ENCODE assay signal across 8 cellular contexts in genomic region chr13:48531416-48532145, GRCh38.
DNase-seq lines count a peak whose midpoint lies in the region; ATAC-seq and TF ChIP-seq lines count a peak whose summit lies in the region.

No MANE protein-coding gene starts in this region.

- no peak for TF ChIP-seq EP300 in Ishikawa (IDR thresholded peaks at IDR 0.05; ENCODE audit: borderline replicate concordance)

- H3K4me3 ChIP-seq in iPS-18c (ENCODE audit: insufficient read depth, low read depth, low read length): peak overlapping the region; percentile 85

- H3K9me3 ChIP-seq in iPS-18c (ENCODE audit: control insufficient read depth, insufficient read depth, low read length): no peaks in the 10 kb centered on the region

- no peaks in the 10 kb centered on the region for H3K27me3 Mint-ChIP-seq in activated naive CD8-positive, alpha-beta T cell
- peaks cover 12 to 13% of the 10 kb centered on the region in 2 donors for H3K27me3 Mint-ChIP-seq in stimulated activated naive B cell treated with anti-CD40 and anti-IgM and Interleukin-4, amounts not matched to agents 10 μg/mL and 1 μg/mL and 100 μg/mL, for 72 hours

- peak overlapping the region; percentile 79 for H3K27ac ChIP-seq in C4-2B

- no peak for TF ChIP-seq RAD21 in Ishikawa (IDR thresholded peaks at IDR 0.05; ENCODE audit: low read depth)

- peak overlapping the region; percentile 96 for H3K27ac Mint-ChIP-seq in activated naive CD8-positive, alpha-beta T cell
- peak overlapping the region; percentile 96 for H3K27ac Mint-ChIP-seq in stimulated activated naive B cell treated with anti-CD40 and anti-IgM and Interleukin-4, amounts not matched to agents 10 μg/mL and 1 μg/mL and 100 μg/mL, for 72 hours

- H3K4me3 Mint-ChIP-seq in activated naive CD8-positive, alpha-beta T cell: peak overlapping the region; percentile 93
- H3K4me3 Mint-ChIP-seq in stimulated activated naive B cell treated with anti-CD40 and anti-IgM and Interleukin-4, amounts not matched to agents 10 μg/mL and 1 μg/mL and 100 μg/mL, for 72 hours: peak overlapping the region; percentile 89 to 95

- peaks cover 19% of the 10 kb centered on the region for H3K4me1 Mint-ChIP-seq in activated naive CD8-positive, alpha-beta T cell (ENCODE audit: low read depth)
- H3K4me1 Mint-ChIP-seq in stimulated activated naive B cell treated with anti-CD40 and anti-IgM and Interleukin-4, amounts not matched to agents 10 μg/mL and 1 μg/mL and 100 μg/mL, for 72 hours: peaks cover 10 to 24% of the 10 kb centered on the region in 2 donors

- DNase-seq in stimulated activated naive B cell treated with anti-CD40 and anti-IgM and Interleukin-4, amounts not matched to agents 10 μg/mL and 1 μg/mL and 100 μg/mL, for 72 hours: no peak
- DNase-seq in HK-2 (ENCODE audit: unreplicated experiment) (no peak), AG08396 (ENCODE audit: low spot score) (no peak)

- H3K9me3 Mint-ChIP-seq in activated naive CD8-positive, alpha-beta T cell (ENCODE audit: low read depth): peaks cover under 1% of the 10 kb centered on the region
- peaks cover 0 to 3% of the 10 kb centered on the region in 2 donors for H3K9me3 Mint-ChIP-seq in stimulated activated naive B cell treated with anti-CD40 and anti-IgM and Interleukin-4, amounts not matched to agents 10 μg/mL and 1 μg/mL and 100 μg/mL, for 72 hours

- H3K36me3 Mint-ChIP-seq in activated naive CD8-positive, alpha-beta T cell: peaks cover 4% of the 10 kb centered on the region
- no peaks in the 10 kb centered on the region for H3K36me3 Mint-ChIP-seq in stimulated activated naive B cell treated with anti-CD40 and anti-IgM and Interleukin-4, amounts not matched to agents 10 μg/mL and 1 μg/mL and 100 μg/mL, for 72 hours

- TF ChIP-seq CTCF in C4-2B (conservative IDR thresholded peaks at IDR 0.05): no peak

- no peak for ATAC-seq in stimulated activated naive B cell treated with anti-CD40 and anti-IgM and Interleukin-4, amounts not matched to agents 10 μg/mL and 1 μg/mL and 100 μg/mL, for 72 hours (replicated peaks)
- ATAC-seq in HG03378 (IDR thresholded peaks at IDR 0.05; ENCODE audit: unreplicated experiment): no peak

TF ChIP-seq in Ishikawa, 13 proteins besides CTCF, POLR2A, EP300 and RAD21:
- TF ChIP-seq NFIC (IDR thresholded peaks at IDR 0.05) (no peak), CEBPB (IDR thresholded peaks at IDR 0.05) (0 out of 2 replicates have a peak, but pooled peaks have one; percentile 7)
TF ChIP-seq in Ishikawa: peak in this region for 1.
